In genomic region chr19:30691767-30692516, GRCh38 we compare ENCODE assay signal across 12 cellular contexts.
DNase-seq lines count a peak whose midpoint lies in the region; ATAC-seq and TF ChIP-seq lines count a peak whose summit lies in the region.
"Had no signal": no experiment of that assay in that cellular context is flagged by ENCODE, and none has a peak within 500 bp of the region (broad histone marks: within the 10 kb centered on the region; RNA-seq: fewer than 3 reads in every experiment).

No MANE protein-coding gene starts in this region.

- H3K9ac ChIP-seq in parathyroid adenoma = no peak overlapping the region

- intact Hi-C loops in heart left ventricle (cut with DNase I) = loop anchor here in 1 of 10 donors (10.0 kb wide), 1 partner anchor 1353 kb away; no protein-coding TSS in a partner anchor
- intact Hi-C loops in Right ventricle myocardium inferior (cut with DNase I) = no loop called here
- intact Hi-C loops in uterus (cut with DNase I; ENCODE audit: low total_unique reads) = no loop called here

- H3K4me3 ChIP-seq in heart left ventricle (peak overlapping the region in 11 of 12 donors; percentile 17 to 50 (median 39)), parathyroid adenoma (ENCODE audit: low read depth, low read length) (peak overlapping the region; percentile 15), uterus (peak overlapping the region; percentile 11 to 29)

- no peaks in the 10 kb centered on the region for H3K9me3 ChIP-seq in heart left ventricle
- H3K9me3 ChIP-seq in parathyroid adenoma (ENCODE audit: control insufficient read depth, low read length) = no peaks in the 10 kb centered on the region
- no peaks in the 10 kb centered on the region for H3K9me3 ChIP-seq in uterus

- peak overlapping the region; percentile 51 for H3K4me2 ChIP-seq in parathyroid adenoma (ENCODE audit: low read length)

- no peak for TF ChIP-seq CTCF in heart left ventricle (IDR thresholded peaks at IDR 0.05)
- TF ChIP-seq CTCF in parathyroid adenoma (IDR thresholded peaks at IDR 0.05) = no peak
- TF ChIP-seq CTCF in uterus (IDR thresholded peaks at IDR 0.05) = no peak

- peak overlapping the region; percentile 59 for H2AFZ ChIP-seq in parathyroid adenoma

- DNase-seq in heart left ventricle = no peak
- DNase-seq in Right ventricle myocardium inferior (ENCODE audit: missing footprints) = no peak
- peak; percentile 2 for DNase-seq in fibroblast of peridontal ligament (ENCODE audit: extremely low read depth)
- DNase-seq in uterus = no peak
- DNase-seq in amniotic stem cell (lab: John Stamatoyannopoulos, UW) = no peak
- DNase-seq in KG1 (lab: John Stamatoyannopoulos, UW) = no peak
- DNase-seq: activated CD4-positive, alpha-beta T cell treated with anti-CD3 and anti-CD28 coated beads for 36 hours; effector memory CD4-positive, alpha-beta T cell; NCI-H510A treated with DMSO at 0.1 percent for 48 hours had no signal

- ATAC-seq in heart left ventricle (peak in 1 of 4 donors; percentile 13), Right ventricle myocardium inferior (no peak), GM19395 (IDR thresholded peaks at IDR 0.05; ENCODE audit: unreplicated experiment) (no peak)
- ATAC-seq: activated CD4-positive, alpha-beta T cell treated with anti-CD3 and anti-CD28 coated beads for 36 hours; natural killer cell treated with Interleukin-12 subunit alpha and Interleukin-12 subunit beta and Interleukin-15 and Interleukin-18, amount 100 ng/mL, for 72 hours had no signal

- H3K27ac ChIP-seq in heart left ventricle = peak overlapping the region in 3 of 12 donors; percentile 8 to 64 (median 23)
- no peak overlapping the region for H3K27ac ChIP-seq in parathyroid adenoma
- H3K27ac ChIP-seq in uterus = peak overlapping the region; percentile 66

- H3K79me2 ChIP-seq in parathyroid adenoma = no peaks in the 10 kb centered on the region

- H3K36me3 ChIP-seq in heart left ventricle = no peaks in the 10 kb centered on the region
- no peaks in the 10 kb centered on the region for H3K36me3 ChIP-seq in parathyroid adenoma (ENCODE audit: control insufficient read depth, insufficient read depth, low read length)
- H3K36me3 ChIP-seq in uterus = no peaks in the 10 kb centered on the region

- 31 to 40% (median 36%) methylated on average over 19 of the region's 19 CpGs for WGBS in heart left ventricle, 4 donors

- H3K27me3 ChIP-seq in heart left ventricle (peaks cover 0 to 33% (median 10%) of the 10 kb centered on the region in 9 donors), parathyroid adenoma (ENCODE audit: control insufficient read depth, insufficient read depth, low read length) (no peaks in the 10 kb centered on the region), uterus (no peaks in the 10 kb centered on the region)

- H3K4me1 ChIP-seq in heart left ventricle = peaks cover 0 to 15% (median 1%) of the 10 kb centered on the region in 12 donors
- no peaks in the 10 kb centered on the region for H3K4me1 ChIP-seq in parathyroid adenoma
- peaks cover 0 to 5% of the 10 kb centered on the region in 2 donors for H3K4me1 ChIP-seq in uterus

- TF ChIP-seq POLR2A in heart left ventricle (IDR thresholded peaks at IDR 0.05) = no peak
- no peak for TF ChIP-seq POLR2A in uterus (IDR thresholded peaks at IDR 0.05)
